19 cellular contexts compared by ENCODE assay signal in genomic region chr11:123362941-123363340, GRCh38.
A peak's percentile ranks its signal among the peaks of the same experiment; 100 is the strongest.
DNase-seq lines count a peak whose midpoint lies in the region; ATAC-seq, FAIRE-seq and TF ChIP-seq lines count a peak whose summit lies in the region.
"Had no signal": no experiment of that assay in that cellular context is flagged by ENCODE, and none has a peak within 500 bp of the region (broad histone marks: within the 10 kb centered on the region; RNA-seq: fewer than 3 reads in every experiment).

No MANE protein-coding gene starts in this region.

- no peak for FAIRE-seq in pancreas (lab: Jason Lieb, UNC)
- FAIRE-seq: D721Med, H54, HepG2 had no signal

- peaks cover 22% of the 10 kb centered on the region for H3K36me3 Mint-ChIP-seq in activated CD4-positive, alpha-beta T cell treated with anti-CD3 and anti-CD28 coated beads, Interleukin-2, amount 10 ng/mL, durations not matched to agents 7 days and 5 days (ENCODE audit: low read depth)
- H3K36me3 Mint-ChIP-seq: memory B cell had no signal

- H3K27me3 ChIP-seq in right cardiac atrium (ENCODE audit: control insufficient read depth, insufficient read depth) = no peaks in the 10 kb centered on the region
- peaks cover 0 to 6% (median 0%) of the 10 kb centered on the region in 4 donors for H3K27me3 ChIP-seq in pancreas
- H3K27me3 ChIP-seq: right lobe of liver had no signal

- POLR2A ChIA-PET in activated CD4-positive, alpha-beta T cell treated with anti-CD3 and anti-CD28 coated beads, Interleukin-2, amount 10 ng/mL, durations not matched to agents 7 days and 5 days (lab: Charles Lee) = no interaction called here

- H3K36me3 ChIP-seq in pancreas = no peaks in the 10 kb centered on the region
- H3K36me3 ChIP-seq: right lobe of liver, transverse colon, WERI-Rb-1 had no signal

- peak overlapping the region; percentile 46 for H3K27ac ChIP-seq in right cardiac atrium (ENCODE audit: low read length)
- no peak overlapping the region for H3K27ac ChIP-seq in pancreas
- H3K27ac ChIP-seq: right lobe of liver, transverse colon, WERI-Rb-1 had no signal

- no peak for TF ChIP-seq CTCF in pancreas (IDR thresholded peaks at IDR 0.05)

- no peak overlapping the region for H3K27ac Mint-ChIP-seq in activated CD4-positive, alpha-beta T cell treated with anti-CD3 and anti-CD28 coated beads, Interleukin-2, amount 10 ng/mL, durations not matched to agents 7 days and 5 days
- H3K27ac Mint-ChIP-seq: memory B cell had no signal

- peak overlapping the region; percentile 8 for H3K4me3 Mint-ChIP-seq in activated CD4-positive, alpha-beta T cell treated with anti-CD3 and anti-CD28 coated beads, Interleukin-2, amount 10 ng/mL, durations not matched to agents 7 days and 5 days
- H3K4me3 Mint-ChIP-seq: memory B cell had no signal

- no peak overlapping the region for H3K4me3 ChIP-seq in right cardiac atrium (ENCODE audit: low read length)
- no peak overlapping the region for H3K4me3 ChIP-seq in pancreas
- H3K4me3 ChIP-seq: right lobe of liver, transverse colon had no signal

- H3K4me1 Mint-ChIP-seq in activated CD4-positive, alpha-beta T cell treated with anti-CD3 and anti-CD28 coated beads, Interleukin-2, amount 10 ng/mL, durations not matched to agents 7 days and 5 days = peaks cover 50% of the 10 kb centered on the region

- peak in 1 of 2 donors; percentile 32 for ATAC-seq in right cardiac atrium
- no peak for ATAC-seq in GM21717 (IDR thresholded peaks at IDR 0.05; ENCODE audit: unreplicated experiment)
- no peak for ATAC-seq in HG03520 (IDR thresholded peaks at IDR 0.05; ENCODE audit: unreplicated experiment)
- ATAC-seq in pancreas = no peak
- ATAC-seq: HepG2, right lobe of liver had no signal

- H3K9me3 ChIP-seq in right cardiac atrium (ENCODE audit: control insufficient read depth, low read length) (no peaks in the 10 kb centered on the region), pancreas (no peaks in the 10 kb centered on the region)
- H3K9me3 ChIP-seq: right lobe of liver, transverse colon had no signal

- peaks cover 11% of the 10 kb centered on the region for H3K27me3 Mint-ChIP-seq in activated CD4-positive, alpha-beta T cell treated with anti-CD3 and anti-CD28 coated beads, Interleukin-2, amount 10 ng/mL, durations not matched to agents 7 days and 5 days

- 6% methylated on average over 9 of the region's 9 CpGs for WGBS in right cardiac atrium
- 37 to 48% methylated on average over 9 of the region's 9 CpGs for WGBS in pancreas, 2 donors

- DNase-seq in activated CD4-positive, alpha-beta T cell treated with anti-CD3 and anti-CD28 coated beads, Interleukin-2, amount 10 ng/mL, durations not matched to agents 7 days and 5 days = no peak
- no peak for DNase-seq in activated CD4-positive, alpha-beta T cell treated with anti-CD3 and anti-CD28 coated beads for 1 hour
- DNase-seq in EH (ENCODE audit: low read depth) (peak; percentile 7), SKM-1 (lab: John Stamatoyannopoulos, UW; ENCODE audit: unreplicated experiment) (peak; percentile 8), right cardiac atrium (no peak), pancreas (no peak)
- DNase-seq: activated CD8-positive, alpha-beta memory T cell treated with anti-CD3 and anti-CD28 coated beads, Interleukin-2, amount 50 U/mL, for 48 hours; NCI-H1092 treated with DMSO at 0.1 percent for 48 hours; NCI-H2171; right lobe of liver; stimulated activated CD4-positive, alpha-beta T cell treated with anti-CD3 and anti-CD28 coated beads, Interleukin-2, amount 100 ng/mL, for 24 hours; transverse colon; WERI-Rb-1 had no signal

- intact Hi-C loops in right cardiac atrium (cut with DNase I) = no loop called here
- intact Hi-C loops in pancreas (cut with DNase I) = no loop called here

- CTCF ChIA-PET in activated CD4-positive, alpha-beta T cell treated with anti-CD3 and anti-CD28 coated beads, Interleukin-2, amount 10 ng/mL, durations not matched to agents 7 days and 5 days (lab: Charles Lee) = interaction anchor here (1.4 kb wide), 1 partner anchor 15 kb away, joined by 4 read pairs; no protein-coding TSS in a partner anchor

- H3K9me3 Mint-ChIP-seq in activated CD4-positive, alpha-beta T cell treated with anti-CD3 and anti-CD28 coated beads, Interleukin-2, amount 10 ng/mL, durations not matched to agents 7 days and 5 days = no peaks in the 10 kb centered on the region
- H3K9me3 Mint-ChIP-seq: memory B cell had no signal

- H3K4me1 ChIP-seq in right cardiac atrium (ENCODE audit: control insufficient read depth, insufficient read depth, low read length) = no peaks in the 10 kb centered on the region
- H3K4me1 ChIP-seq in pancreas = no peaks in the 10 kb centered on the region
- H3K4me1 ChIP-seq: right lobe of liver had no signal

Comparison
In these comparisons a context has a peak if more than half of its experiments do, and no peak if none do; other contexts are left out.
1. DNase-seq: peak in EH (single experiment) and SKM-1 (single experiment); none in activated CD4-positive, alpha-beta T cell treated with anti-CD3 and anti-CD28 coated beads, Interleukin-2, amount 10 ng/mL, durations not matched to agents 7 days and 5 days (single experiment), activated CD4-positive, alpha-beta T cell treated with anti-CD3 and anti-CD28 coated beads for 1 hour (single experiment), right cardiac atrium (0 of 3) and pancreas (0 of 6).